In the genomic region with DNA sequence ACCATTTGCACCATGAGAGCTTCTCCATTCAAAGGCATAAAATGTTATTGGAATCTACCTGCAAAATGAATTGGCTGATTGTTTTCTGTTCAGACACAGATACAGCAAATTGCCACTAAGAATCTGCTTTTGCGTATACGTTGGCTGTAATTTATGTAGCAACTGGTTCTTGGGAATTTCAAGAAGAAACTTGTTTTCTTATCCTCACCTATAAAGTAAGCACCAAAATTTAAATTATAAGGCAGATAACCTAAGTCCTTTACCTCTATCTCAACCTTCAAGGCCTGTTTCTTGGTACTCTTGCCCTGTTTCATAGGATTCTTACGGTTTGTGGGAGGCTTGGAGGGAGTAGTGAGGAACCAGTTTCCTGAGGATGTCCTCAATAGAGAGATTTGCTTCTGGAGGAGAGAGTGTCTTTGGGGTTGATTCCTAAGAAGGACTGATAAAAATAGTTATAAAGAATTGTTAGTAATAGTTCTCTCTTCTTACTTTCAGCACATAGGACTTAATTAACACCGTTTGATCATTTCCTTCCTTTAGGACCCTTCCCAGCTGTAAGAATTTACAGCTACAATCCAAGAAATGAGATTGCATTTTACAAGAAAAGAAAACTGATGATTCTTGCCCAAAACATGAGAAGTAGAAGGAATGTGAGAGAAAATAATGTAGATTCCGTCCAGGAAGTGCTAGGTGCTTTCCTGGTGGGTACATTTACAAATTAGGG, we compare ENCODE assay signal across 8 cellular contexts. TPM values are rescaled to one million over a fixed set of nuclear protein-coding genes. Genes with fewer than 3 reads are reported as not detected.
A peak's percentile ranks its signal among the peaks of the same experiment; 100 is the strongest.
DNase-seq lines count a peak whose midpoint lies in the region; ATAC-seq and TF ChIP-seq lines count a peak whose summit lies in the region.

No MANE protein-coding gene starts in this region.

- H3K27ac ChIP-seq in left lung, result peak overlapping the region; percentile 93 to 94

- H3K4me3 Mint-ChIP-seq in stimulated activated naive CD8-positive, alpha-beta T cell treated with anti-CD3 and anti-CD28 coated beads, Interleukin-15, Interleukin-2, amounts not matched to agents 100 ng/mL and 50 ng/mL, for 24 hours, result peak overlapping the region; percentile 98
- H3K4me3 Mint-ChIP-seq in activated T-helper 17 cell treated with anti-CD3 and anti-CD28 coated beads, Interleukin-2, amount 50 U/mL, for 72 hours, result peak overlapping the region; percentile 95

- no peak for ATAC-seq in stimulated activated naive CD8-positive, alpha-beta T cell treated with anti-CD3 and anti-CD28 coated beads, Interleukin-15, Interleukin-2, amounts not matched to agents 100 U/mL and 50 U/mL, for 24 hours
- ATAC-seq in activated T-helper 17 cell treated with anti-CD3 and anti-CD28 coated beads, Interleukin-2, amount 50 U/mL, for 72 hours (replicated peaks), result no peak
- ATAC-seq in left lung, result no peak

- no peak for TF ChIP-seq CTCF in left lung (IDR thresholded peaks at IDR 0.05)

- H3K9me3 ChIP-seq in left lung, result no peaks in the 10 kb centered on the region

- peaks cover 11 to 48% of the 10 kb centered on the region in 2 donors for H3K4me1 ChIP-seq in left lung

- peaks cover 28% of the 10 kb centered on the region for H3K36me3 Mint-ChIP-seq in stimulated activated naive CD8-positive, alpha-beta T cell treated with anti-CD3 and anti-CD28 coated beads, Interleukin-15, Interleukin-2, amounts not matched to agents 100 ng/mL and 50 ng/mL, for 24 hours (ENCODE audit: low read depth)
- peaks cover 27% of the 10 kb centered on the region for H3K36me3 Mint-ChIP-seq in activated T-helper 17 cell treated with anti-CD3 and anti-CD28 coated beads, Interleukin-2, amount 50 U/mL, for 72 hours (ENCODE audit: low read depth)

- no peaks in the 10 kb centered on the region for H3K36me3 ChIP-seq in left lung

- intact Hi-C loops in left lung (cut with DNase I), result no loop called here

- no peaks in the 10 kb centered on the region for H3K27me3 Mint-ChIP-seq in stimulated activated naive CD8-positive, alpha-beta T cell treated with anti-CD3 and anti-CD28 coated beads, Interleukin-15, Interleukin-2, amounts not matched to agents 100 ng/mL and 50 ng/mL, for 24 hours
- no peaks in the 10 kb centered on the region for H3K27me3 Mint-ChIP-seq in activated T-helper 17 cell treated with anti-CD3 and anti-CD28 coated beads, Interleukin-2, amount 50 U/mL, for 72 hours

- H3K9me3 Mint-ChIP-seq in stimulated activated naive CD8-positive, alpha-beta T cell treated with anti-CD3 and anti-CD28 coated beads, Interleukin-15, Interleukin-2, amounts not matched to agents 100 ng/mL and 50 ng/mL, for 24 hours, result no peaks in the 10 kb centered on the region
- H3K9me3 Mint-ChIP-seq in activated T-helper 17 cell treated with anti-CD3 and anti-CD28 coated beads, Interleukin-2, amount 50 U/mL, for 72 hours, result no peaks in the 10 kb centered on the region

- H3K27ac Mint-ChIP-seq in stimulated activated naive CD8-positive, alpha-beta T cell treated with anti-CD3 and anti-CD28 coated beads, Interleukin-15, Interleukin-2, amounts not matched to agents 100 ng/mL and 50 ng/mL, for 24 hours, result peak overlapping the region; percentile 96
- peak overlapping the region; percentile 93 for H3K27ac Mint-ChIP-seq in activated T-helper 17 cell treated with anti-CD3 and anti-CD28 coated beads, Interleukin-2, amount 50 U/mL, for 72 hours

- peak overlapping the region in 1 of 2 donors; percentile 60 for H3K4me3 ChIP-seq in left lung

- H3K4me1 Mint-ChIP-seq in stimulated activated naive CD8-positive, alpha-beta T cell treated with anti-CD3 and anti-CD28 coated beads, Interleukin-15, Interleukin-2, amounts not matched to agents 100 ng/mL and 50 ng/mL, for 24 hours (ENCODE audit: low read depth), result peaks cover 81% of the 10 kb centered on the region
- H3K4me1 Mint-ChIP-seq in activated T-helper 17 cell treated with anti-CD3 and anti-CD28 coated beads, Interleukin-2, amount 50 U/mL, for 72 hours, result peaks cover 42% of the 10 kb centered on the region

- DNase-seq in stimulated activated naive CD8-positive, alpha-beta T cell treated with anti-CD3 and anti-CD28 coated beads, Interleukin-15, Interleukin-2, amounts not matched to agents 100 U/mL and 50 U/mL, for 24 hours, result no peak
- DNase-seq in left lung, result no peak
- DNase-seq in dedifferentiated amniotic fluid mesenchymal stem cell (ENCODE audit: extremely low spot score), result no peak
- DNase-seq in NCI-H510A treated with DMSO at 0.1 percent for 48 hours (lab: John Stamatoyannopoulos, UW), result no peak
- no peak for DNase-seq in occipital lobe (lab: John Stamatoyannopoulos, UW)
- DNase-seq in globus pallidus (ENCODE audit: low spot score), result no peak

- H3K27me3 ChIP-seq in left lung, result no peaks in the 10 kb centered on the region

RNA-seq across cellular contexts. Expression of a gene that starts 2.0 kb away (rescaled TPM):
- total RNA-seq in activated T-helper 17 cell treated with anti-CD3 and anti-CD28 coated beads, Interleukin-2, amount 50 U/mL, for 72 hours, result 10 to 100 TPM; 27.6 to 72.5 TPM
- total RNA-seq in left lung (10 to 100 TPM in 1 of 2 donors, 1 to 10 TPM in 1; 9.9 to 11.4 TPM), occipital lobe (7.8 TPM)

RNA-seq across cellular contexts. Expression of a gene that starts 30.4 kb away (rescaled TPM):
- 1 to 10 TPM in 1 of 2 donors, under 1 TPM in 1; 0.21 to 5.9 TPM for total RNA-seq in activated T-helper 17 cell treated with anti-CD3 and anti-CD28 coated beads, Interleukin-2, amount 50 U/mL, for 72 hours
- total RNA-seq in left lung (1 to 10 TPM; 5.1 to 8.9 TPM), occipital lobe (0.16 TPM)
